Comparison of ENCODE assay signal across 12 cellular contexts in genomic region chr12:122001379-122002209, GRCh38. TPM values are rescaled to one million over a fixed set of nuclear protein-coding genes. Genes with fewer than 3 reads are reported as not detected.
A peak's percentile ranks its signal among the peaks of the same experiment; 100 is the strongest.
DNase-seq lines count a peak whose midpoint lies in the region; ATAC-seq and TF ChIP-seq lines count a peak whose summit lies in the region.
"Had no signal": no experiment of that assay in that cellular context is flagged by ENCODE, and none has a peak within 500 bp of the region (broad histone marks: within the 10 kb centered on the region; RNA-seq: fewer than 3 reads in every experiment).

No MANE protein-coding gene starts in this region.

- H3K36me3 Mint-ChIP-seq in progenitor cell of endocrine pancreas (ENCODE audit: insufficient read depth), result no peaks in the 10 kb centered on the region
- no peaks in the 10 kb centered on the region for H3K36me3 Mint-ChIP-seq in activated CD4-positive, alpha-beta T cell treated with anti-CD3 and anti-CD28 coated beads, Interleukin-2, amount 10 ng/mL, durations not matched to agents 24 days and 14 days (ENCODE audit: low read depth)

- peaks cover 4% of the 10 kb centered on the region for H3K27me3 Mint-ChIP-seq in progenitor cell of endocrine pancreas
- H3K27me3 Mint-ChIP-seq in activated CD4-positive, alpha-beta T cell treated with anti-CD3 and anti-CD28 coated beads, Interleukin-2, amount 10 ng/mL, durations not matched to agents 24 days and 14 days, result peaks cover 17% of the 10 kb centered on the region

- peaks cover 5% of the 10 kb centered on the region for H3K4me1 Mint-ChIP-seq in progenitor cell of endocrine pancreas (ENCODE audit: low read depth)
- peaks cover 5% of the 10 kb centered on the region for H3K4me1 Mint-ChIP-seq in activated CD4-positive, alpha-beta T cell treated with anti-CD3 and anti-CD28 coated beads, Interleukin-2, amount 10 ng/mL, durations not matched to agents 24 days and 14 days

- H3K27ac Mint-ChIP-seq in progenitor cell of endocrine pancreas, result no peak overlapping the region
- no peak overlapping the region for H3K27ac Mint-ChIP-seq in activated CD4-positive, alpha-beta T cell treated with anti-CD3 and anti-CD28 coated beads, Interleukin-2, amount 10 ng/mL, durations not matched to agents 24 days and 14 days

- no peak overlapping the region for H3K4me3 Mint-ChIP-seq in progenitor cell of endocrine pancreas (ENCODE audit: low read depth)
- H3K4me3 Mint-ChIP-seq in activated CD4-positive, alpha-beta T cell treated with anti-CD3 and anti-CD28 coated beads, Interleukin-2, amount 10 ng/mL, durations not matched to agents 24 days and 14 days, result no peak overlapping the region

- ATAC-seq in RWPE2 (ENCODE audit: low read depth), result peak; percentile 95
- ATAC-seq: Panc1 had no signal

- H3K9me3 Mint-ChIP-seq in progenitor cell of endocrine pancreas (ENCODE audit: low read depth), result no peaks in the 10 kb centered on the region
- H3K9me3 Mint-ChIP-seq in activated CD4-positive, alpha-beta T cell treated with anti-CD3 and anti-CD28 coated beads, Interleukin-2, amount 10 ng/mL, durations not matched to agents 24 days and 14 days, result no peaks in the 10 kb centered on the region

- H3K4me1 ChIP-seq in BLaER1, result peaks cover 85% of the 10 kb centered on the region
- peaks cover 7% of the 10 kb centered on the region for H3K4me1 ChIP-seq in RWPE2 (ENCODE audit: insufficient read depth, poor library complexity, severe bottlenecking)

- peak overlapping the region; percentile 52; the same call in 1 of the 2 replicates for H3K9ac ChIP-seq in BLaER1

- TF ChIP-seq CTCF in RWPE2 (IDR thresholded peaks at IDR 0.05; ENCODE audit: poor library complexity, severe bottlenecking), result no peak
- no peak for TF ChIP-seq CTCF in progenitor cell of endocrine pancreas (IDR thresholded peaks at IDR 0.05; ENCODE audit: unreplicated experiment)

- peaks cover 24% of the 10 kb centered on the region; the same call in 1 of the 2 replicates for H3K36me3 ChIP-seq in BLaER1
- H3K36me3 ChIP-seq in RWPE2 (ENCODE audit: low read depth), result no peaks in the 10 kb centered on the region
- H3K36me3 ChIP-seq: tibial nerve had no signal

- H3K27me3 ChIP-seq in BLaER1, result no peaks in the 10 kb centered on the region
- no peaks in the 10 kb centered on the region for H3K27me3 ChIP-seq in RWPE2 (ENCODE audit: insufficient read depth, poor library complexity, severe bottlenecking)
- H3K27me3 ChIP-seq: tibial nerve had no signal

- intact Hi-C loops in activated CD4-positive, alpha-beta T cell treated with anti-CD3 and anti-CD28 coated beads, Interleukin-2, amount 10 ng/mL, durations not matched to agents 24 days and 14 days (cut with micrococcal nuclease), result no loop called here

- H3K4me3 ChIP-seq in BLaER1 (no peak overlapping the region), RWPE2 (ENCODE audit: severe bottlenecking) (no peak overlapping the region)
- H3K4me3 ChIP-seq: tibial nerve had no signal

- DNase-seq in NCI-H1105 treated with DMSO at 0.1 percent for 48 hours (lab: John Stamatoyannopoulos, UW) (peak; percentile 81), RWPE2 (ENCODE audit: low spot score) (peak; percentile 86), inferior parietal cortex (ENCODE audit: extremely low spot score) (peak; percentile 48), HT-29 (ENCODE audit: low spot score) (no peak), progenitor cell of endocrine pancreas (ENCODE audit: low spot score, unreplicated experiment) (no peak), GM19238 (ENCODE audit: insufficient read length, low spot score) (no peak)
- no peak for DNase-seq in activated CD4-positive, alpha-beta T cell treated with anti-CD3 and anti-CD28 coated beads, Interleukin-2, amount 10 ng/mL, durations not matched to agents 24 days and 14 days
- DNase-seq: activated T-cell treated with anti-CD3 and anti-CD28 coated beads for 4 hours, HCEC 1CT had no signal

- H3K9me3 ChIP-seq in BLaER1, result peaks cover 18% of the 10 kb centered on the region
- no peaks in the 10 kb centered on the region for H3K9me3 ChIP-seq in RWPE2 (ENCODE audit: severe bottlenecking)

- no peaks in the 10 kb centered on the region for H4K20me1 ChIP-seq in BLaER1

- H3K4me2 ChIP-seq in BLaER1, result peak overlapping the region; percentile 99

- peak overlapping the region; percentile 95 for H3K27ac ChIP-seq in BLaER1
- peak overlapping the region; percentile 67 for H3K27ac ChIP-seq in RWPE2 (ENCODE audit: poor library complexity, severe bottlenecking)
- H3K27ac ChIP-seq: tibial nerve had no signal

RNA-seq across cellular contexts. Expression of gene BCL7A, which starts 20.1 kb away (rescaled TPM):
- total RNA-seq in HT-29 (2014; rRNA removed; shearing (Covaris generic)), result 8.3 and 11.0 TPM in 2 replicates
- total RNA-seq in progenitor cell of endocrine pancreas, result 43.7 and 49.3 TPM in 2 replicates
- total RNA-seq in activated CD4-positive, alpha-beta T cell treated with anti-CD3 and anti-CD28 coated beads, Interleukin-2, amount 10 ng/mL, durations not matched to agents 24 days and 14 days, result 9.3 and 10.7 TPM in 2 replicates

Comparison
In these comparisons a context has a peak if more than half of its experiments do, and no peak if none do; other contexts are left out.
1. DNase-seq: peak in NCI-H1105 treated with DMSO at 0.1 percent for 48 hours (single experiment), RWPE2 (single experiment) and inferior parietal cortex (single experiment); none in HT-29 (single experiment), progenitor cell of endocrine pancreas (single experiment), GM19238 (single experiment) and activated CD4-positive, alpha-beta T cell treated with anti-CD3 and anti-CD28 coated beads, Interleukin-2, amount 10 ng/mL, durations not matched to agents 24 days and 14 days (single experiment).